Comparison of ENCODE assay signal across 8 cellular contexts in the genomic region with DNA sequence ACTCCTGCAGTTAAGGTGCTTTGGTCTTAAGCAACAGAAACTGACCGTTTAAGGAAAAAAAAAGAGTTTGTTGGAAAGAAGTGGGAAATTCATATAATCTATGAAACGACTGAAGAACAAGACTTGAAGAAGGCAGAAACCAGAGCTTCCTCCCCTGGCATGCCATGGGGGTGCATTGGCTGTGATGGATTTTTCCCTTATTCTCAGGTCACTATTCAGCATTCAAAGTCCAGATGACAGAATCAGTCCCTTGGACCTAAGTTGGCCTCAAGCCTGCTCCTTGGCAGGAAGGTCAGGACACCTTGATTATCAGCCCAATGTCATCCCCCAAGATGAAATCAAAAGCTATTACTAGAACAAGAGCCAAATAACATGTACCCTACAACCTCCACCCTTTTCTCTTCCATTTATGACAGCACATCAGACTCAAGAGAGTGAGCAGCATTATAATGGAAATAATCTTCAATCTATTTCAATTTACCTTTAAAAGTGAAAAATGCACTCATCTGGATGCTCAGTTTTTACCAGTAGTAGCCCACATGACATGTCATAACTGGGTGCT. TPM values are rescaled to one million over a fixed set of nuclear protein-coding genes. Genes with fewer than 3 reads are reported as not detected.
DNase-seq lines count a peak whose midpoint lies in the region; ATAC-seq and TF ChIP-seq lines count a peak whose summit lies in the region.

No MANE protein-coding gene starts in this region.

- H3K36me3 ChIP-seq in endodermal cell (ENCODE audit: control insufficient read depth, insufficient read depth, low read length): no peaks in the 10 kb centered on the region
- H3K36me3 ChIP-seq in osteoblast (ENCODE audit: insufficient read depth, low read length): no peaks in the 10 kb centered on the region
- no peaks in the 10 kb centered on the region for H3K36me3 ChIP-seq in ovary

- POLR2A ChIA-PET in CD4-positive, alpha-beta T cell (lab: Charles Lee): interaction anchor here (3.5 kb wide), 1 partner anchor 16 kb away, joined by 12 read pairs; the partner anchor contains the start of gene TMEM9

- TF ChIP-seq POLR2A in ovary (IDR thresholded peaks at IDR 0.05): no peak

- H3K9ac ChIP-seq in endodermal cell (ENCODE audit: extremely low read depth, low read length, poor library complexity, severe bottlenecking): peak overlapping the region; percentile 15

- intact Hi-C loops in CD4-positive, alpha-beta T cell (cut with DNase I, micrococcal nuclease): no loop called here
- intact Hi-C loops in ovary (cut with DNase I): no loop called here

- no peak for TF ChIP-seq CTCF in CD4-positive, alpha-beta T cell (IDR thresholded peaks at IDR 0.05)
- TF ChIP-seq CTCF in endodermal cell (conservative IDR thresholded peaks at IDR 0.05) (no peak), osteoblast (IDR thresholded peaks at IDR 0.05; ENCODE audit: extremely low read depth, low read depth, low read length) (no peak), ovary (IDR thresholded peaks at IDR 0.05) (no peak)

- no peak overlapping the region for H3K27ac ChIP-seq in CD4-positive, alpha-beta T cell (ENCODE audit: low read depth, low read length)
- H3K27ac ChIP-seq in endodermal cell (ENCODE audit: low read depth, low read length) (no peak overlapping the region), osteoblast (ENCODE audit: low read depth, low read length) (peak overlapping the region; percentile 35), ovary (peak overlapping the region in 1 of 2 donors; percentile 8)

- no peaks in the 10 kb centered on the region for H3K27me3 ChIP-seq in CD4-positive, alpha-beta T cell (ENCODE audit: control insufficient read depth, insufficient read depth, low read length)
- H3K27me3 ChIP-seq in endodermal cell (ENCODE audit: control insufficient read depth, insufficient read depth, low read length, poor library complexity, severe bottlenecking) (no peaks in the 10 kb centered on the region), osteoblast (ENCODE audit: insufficient read depth, low read length) (peaks cover 26% of the 10 kb centered on the region), ovary (no peaks in the 10 kb centered on the region)

- 86 to 88% methylated on average over 2 of the region's 2 CpGs for WGBS in endodermal cell (ENCODE audit: insufficient coverage in 1 of 2, insufficient read length in 1 of 2), 2 experiments
- 47 to 61% (median 58%) methylated on average over 2 of the region's 2 CpGs for WGBS in ovary, 3 donors

- H3K27me3 Mint-ChIP-seq in CD4-positive, alpha-beta T cell: peaks cover 21% of the 10 kb centered on the region
- no peaks in the 10 kb centered on the region for H3K27me3 Mint-ChIP-seq in endodermal cell (ENCODE audit: insufficient read depth)

- CTCF ChIA-PET in CD4-positive, alpha-beta T cell (lab: Charles Lee): interaction anchor here (2.4 kb wide), 1 partner anchor 11 kb away, joined by 6 read pairs; no protein-coding TSS in a partner anchor

- H3K9me3 ChIP-seq in CD4-positive, alpha-beta T cell (ENCODE audit: control insufficient read depth, low read length): no peaks in the 10 kb centered on the region
- no peaks in the 10 kb centered on the region for H3K9me3 ChIP-seq in endodermal cell (ENCODE audit: control insufficient read depth, low read length)
- H3K9me3 ChIP-seq in osteoblast (ENCODE audit: low read depth, low read length): no peaks in the 10 kb centered on the region
- H3K9me3 ChIP-seq in ovary: no peaks in the 10 kb centered on the region

- H3K36me3 Mint-ChIP-seq in CD4-positive, alpha-beta T cell (ENCODE audit: low read depth): no peaks in the 10 kb centered on the region
- H3K36me3 Mint-ChIP-seq in endodermal cell (ENCODE audit: low read depth): peaks cover 4% of the 10 kb centered on the region

- peak overlapping the region; percentile 87 for H3K27ac Mint-ChIP-seq in CD4-positive, alpha-beta T cell
- H3K27ac Mint-ChIP-seq in endodermal cell: peak overlapping the region; percentile 95

- no peak for ATAC-seq in CD4-positive, alpha-beta T cell (ENCODE audit: poor library complexity)
- ATAC-seq in HG02678 (IDR thresholded peaks at IDR 0.05; ENCODE audit: unreplicated experiment): no peak

- H3K4me3 Mint-ChIP-seq in CD4-positive, alpha-beta T cell: peak overlapping the region; percentile 96
- peak overlapping the region; percentile 69 for H3K4me3 Mint-ChIP-seq in endodermal cell

- H4K20me1 ChIP-seq in osteoblast (ENCODE audit: insufficient read depth, low read length): no peaks in the 10 kb centered on the region

- H3K4me1 ChIP-seq in endodermal cell (ENCODE audit: control insufficient read depth, insufficient read depth, low read length) (peaks cover 4% of the 10 kb centered on the region), osteoblast (ENCODE audit: insufficient read depth, low read length) (peaks cover 14% of the 10 kb centered on the region), ovary (ENCODE audit: insufficient read depth) (peaks cover 2% of the 10 kb centered on the region)

- H3K4me3 ChIP-seq in endodermal cell (ENCODE audit: low read length): peak overlapping the region; percentile 81
- H3K4me3 ChIP-seq in osteoblast (ENCODE audit: insufficient read depth, low read length): peak overlapping the region; percentile 87
- no peak overlapping the region for H3K4me3 ChIP-seq in ovary

- no peak for TF ChIP-seq EP300 in ovary (IDR thresholded peaks at IDR 0.05)

- H3K4me1 Mint-ChIP-seq in CD4-positive, alpha-beta T cell (ENCODE audit: low read depth): peaks cover 23% of the 10 kb centered on the region
- peaks cover 45% of the 10 kb centered on the region for H3K4me1 Mint-ChIP-seq in endodermal cell

- H3K79me2 ChIP-seq in osteoblast (ENCODE audit: insufficient read depth, low read length): no peaks in the 10 kb centered on the region

- peak overlapping the region; percentile 95 for H3K4me2 ChIP-seq in osteoblast (ENCODE audit: insufficient read depth, low read length)

- peak overlapping the region; percentile 95 for H2AFZ ChIP-seq in osteoblast (ENCODE audit: low read length)

- DNase-seq in CD4-positive, alpha-beta T cell: no peak
- peak; percentile 47 for DNase-seq in OCI-M1 (lab: John Stamatoyannopoulos, UW)
- no peak for DNase-seq in endodermal cell
- no peak for DNase-seq in osteoblast (ENCODE audit: insufficient read length, low spot score, missing footprints)
- no peak for DNase-seq in UCSD-AML1 (lab: John Stamatoyannopoulos, UW; ENCODE audit: unreplicated experiment)
- no peak for DNase-seq in NCI-H345 treated with DMSO at 0.1 percent for 48 hours (lab: John Stamatoyannopoulos, UW; ENCODE audit: unreplicated experiment)
- no peak for DNase-seq in ovary

- H3K9me3 Mint-ChIP-seq in CD4-positive, alpha-beta T cell: no peaks in the 10 kb centered on the region
- H3K9me3 Mint-ChIP-seq in endodermal cell: no peaks in the 10 kb centered on the region

RNA-seq across cellular contexts. Expression of gene TMEM9, which starts 15.8 kb away (rescaled TPM):
- total RNA-seq in CD4-positive, alpha-beta T cell: 10 to 100 TPM; 15.7 to 16.5 TPM
- 100 to 1,000 TPM; 145 to 156 TPM for total RNA-seq in endodermal cell
- polyA plus RNA-seq in endodermal cell (2013, experiment 1 of 2): 130 TPM
- 119 TPM for polyA plus RNA-seq in endodermal cell (2013, experiment 2 of 2)
- 38.9 and 45.6 TPM in 2 replicates for total RNA-seq in osteoblast
- total RNA-seq in ovary: 100 to 1,000 TPM in 1 of 7 donors, 10 to 100 TPM in 6; 65.5 to 101 (median 88.8) TPM
- 100 to 1,000 TPM in 1 of 2 donors, 10 to 100 TPM in 1; 49.5 to 114 TPM for polyA plus RNA-seq in ovary

RNA-seq across cellular contexts. Expression of gene IGFN1, which starts 20.6 kb away (rescaled TPM):
- not detected for total RNA-seq in CD4-positive, alpha-beta T cell
- total RNA-seq in endodermal cell (not detected), osteoblast (under 0.01 TPM in 2 replicates), ovary (1 to 10 TPM in 1 of 7 donors, under 1 TPM in 4, not detected in 2; 0.05 to 1.6 (median 0.23) TPM)
- polyA plus RNA-seq in endodermal cell (2013, experiment 1 of 2): 0.18 TPM
- not detected for polyA plus RNA-seq in endodermal cell (2013, experiment 2 of 2)
- under 1 TPM; 0.51 to 0.95 TPM for polyA plus RNA-seq in ovary

RNA-seq across cellular contexts. Expression of gene ASCL5, which starts 43.1 kb away (rescaled TPM):
- total RNA-seq in CD4-positive, alpha-beta T cell: under 1 TPM; 0.49 to 0.50 TPM
- total RNA-seq in endodermal cell (1 to 10 TPM; 1.2 to 1.8 TPM), osteoblast (not detected in 2 replicates), ovary (not detected)
- polyA plus RNA-seq in endodermal cell (2013, experiment 1 of 2): not detected
- polyA plus RNA-seq in endodermal cell (2013, experiment 2 of 2): not detected
- polyA plus RNA-seq in ovary: under 1 TPM in 1 of 2 donors, not detected in 1; 0.06 TPM

RNA-seq across cellular contexts. Expression of gene CACNA1S, which starts 57.8 kb away (rescaled TPM):
- not detected for total RNA-seq in CD4-positive, alpha-beta T cell
- total RNA-seq in endodermal cell (under 1 TPM; 0.11 to 0.13 TPM), osteoblast (not detected in 2 replicates), ovary (under 1 TPM in 1 of 7 donors, not detected in 6; 0.05 TPM)
- 0.07 TPM for polyA plus RNA-seq in endodermal cell (2013, experiment 1 of 2)
- polyA plus RNA-seq in endodermal cell (2013, experiment 2 of 2): not detected
- under 1 TPM; 0.01 to 0.05 TPM for polyA plus RNA-seq in ovary
